ENCODE assay signal across 1 cellular context in genomic region chr22:36016656-36017055, GRCh38.
TF ChIP-seq lines count a peak whose summit lies in the region.

No MANE protein-coding gene starts in this region.

TF ChIP-seq in GM12891, 5 proteins besides CTCF, POLR2A, EP300 and RAD21 (continued from another document):
- TF ChIP-seq PAX5 (IDR thresholded peaks at IDR 0.05; ENCODE audit: insufficient read depth, low read length, severe bottlenecking) = no peak
